ENCODE assay signal across 14 cellular contexts in genomic region chr1:109914587-109915240, GRCh38. TPM values are rescaled to one million over a fixed set of nuclear protein-coding genes. Genes with fewer than 3 reads are reported as not detected.
A peak's percentile ranks its signal among the peaks of the same experiment; 100 is the strongest.
DNase-seq lines count a peak whose midpoint lies in the region; ATAC-seq, FAIRE-seq and TF ChIP-seq lines count a peak whose summit lies in the region.
"Had no signal": no experiment of that assay in that cellular context is flagged by ENCODE, and none has a peak within 500 bp of the region (broad histone marks: within the 10 kb centered on the region; RNA-seq: fewer than 3 reads in every experiment).

No MANE protein-coding gene starts in this region.

- no peak overlapping the region for H3K18ac ChIP-seq in trophoblast cell (ENCODE audit: low read length)

- no peak for TF ChIP-seq EP300 in esophagus muscularis mucosa (IDR thresholded peaks at IDR 0.05)

- peak overlapping the region; percentile 24 for H3K4ac ChIP-seq in trophoblast cell (ENCODE audit: low read depth, low read length)

- intact Hi-C loops in esophagus muscularis mucosa (cut with DNase I): loop anchor here (5.0 to 10.0 kb wide), 5 partner anchors 37 to 260 kb away; partner anchors contain the start of genes AHCYL1 and GSTM4
- intact Hi-C loops in pancreas (cut with DNase I): no loop called here

- no peak overlapping the region for H2BK12ac ChIP-seq in trophoblast cell (ENCODE audit: low read length)

- H3K9me3 ChIP-seq in MG63 (no peaks in the 10 kb centered on the region), esophagus muscularis mucosa (no peaks in the 10 kb centered on the region), trophoblast cell (ENCODE audit: insufficient read depth, low read depth, low read length) (peaks cover 6% of the 10 kb centered on the region), pancreas (no peaks in the 10 kb centered on the region)

- peaks cover 85% of the 10 kb centered on the region for H3K36me3 ChIP-seq in MG63
- H3K36me3 ChIP-seq in esophagus muscularis mucosa: peaks cover 29 to 55% (median 45%) of the 10 kb centered on the region in 4 donors
- H3K36me3 ChIP-seq in trophoblast cell (ENCODE audit: control insufficient read depth in 1 of 2, insufficient read depth in 2 of 2, low read length in 2 of 2): peaks cover 32 to 55% of the 10 kb centered on the region in 2 experiments
- H3K36me3 ChIP-seq in pancreas: peaks cover 0 to 7% (median 0%) of the 10 kb centered on the region in 3 donors

- no peak overlapping the region for H4K8ac ChIP-seq in trophoblast cell (ENCODE audit: low read depth, low read length)

- no peak overlapping the region for H3K4me2 ChIP-seq in trophoblast cell (ENCODE audit: low read length)

- H2BK5ac ChIP-seq in trophoblast cell (ENCODE audit: low read depth, low read length, poor library complexity): no peak overlapping the region

- DNase-seq in AG10803 (ENCODE audit: low read depth) (peak; percentile 95), MG63 (peak; percentile 100), esophagus muscularis mucosa (ENCODE audit: extremely low spot score) (no peak), trophoblast cell (no peak), pancreas (no peak), SIG-M5 treated with dmso at 0.1 percent for 504 hours (lab: John Stamatoyannopoulos, UW; ENCODE audit: unreplicated experiment) (no peak)
- DNase-seq: cortex of kidney; hypothalamus; NCI-H2029 treated with DMSO at 0.1 percent for 48 hours; OCI-M1; stimulated activated CD4-positive, alpha-beta T cell treated with anti-CD3 and anti-CD28 coated beads, Interleukin-12 subunit alpha, Interleukin-12 subunit beta, amount 100 ng/mL, for 4 hours had no signal

- H3K79me2 ChIP-seq in trophoblast cell (ENCODE audit: control insufficient read depth, insufficient read depth, low read length, poor library complexity): peaks cover 20% of the 10 kb centered on the region

- no peaks in the 10 kb centered on the region for H3K27me3 ChIP-seq in MG63
- H3K27me3 ChIP-seq in esophagus muscularis mucosa: no peaks in the 10 kb centered on the region
- H3K27me3 ChIP-seq in trophoblast cell (ENCODE audit: insufficient read depth, low read length): no peaks in the 10 kb centered on the region
- no peaks in the 10 kb centered on the region for H3K27me3 ChIP-seq in pancreas

- H3K79me1 ChIP-seq in trophoblast cell (ENCODE audit: low read length): peaks cover 19% of the 10 kb centered on the region

- no peak for TF ChIP-seq POLR2A in esophagus muscularis mucosa (IDR thresholded peaks at IDR 0.05; ENCODE audit: low read depth)

- no peak overlapping the region for H3K14ac ChIP-seq in trophoblast cell (ENCODE audit: low read length)

- no peak overlapping the region for H4K12ac ChIP-seq in trophoblast cell (ENCODE audit: low read depth, low read length)

- H3K27ac ChIP-seq in esophagus muscularis mucosa (replicated peaks in 1 of 4) (peak overlapping the region; percentile 7 to 88 (median 82)), trophoblast cell (ENCODE audit: low read depth, low read length) (no peak overlapping the region), pancreas (no peak overlapping the region)

- no peak overlapping the region for H3K23ac ChIP-seq in trophoblast cell (ENCODE audit: low read length)

- H3K4me3 ChIP-seq in AG10803 (ENCODE audit: low read length): peak overlapping the region; percentile 99
- peak overlapping the region; percentile 92 for H3K4me3 ChIP-seq in MG63
- H3K4me3 ChIP-seq in esophagus muscularis mucosa: peak overlapping the region in 2 of 4 donors; percentile 78 to 91
- no peak overlapping the region for H3K4me3 ChIP-seq in trophoblast cell (ENCODE audit: low read depth, low read length)
- no peak overlapping the region for H3K4me3 ChIP-seq in pancreas

- WGBS in esophagus muscularis mucosa: 97% methylated on average over 4 of the region's 6 CpGs
- no CpG with 5 or more reads among the region's 6 CpGs for WGBS in trophoblast cell (ENCODE audit: extremely low coverage, insufficient coverage, insufficient read length)
- WGBS in pancreas, 2 donors: 84 to 94% methylated on average over 6 of the region's 6 CpGs

- H2AK5ac ChIP-seq in trophoblast cell (ENCODE audit: low read length): peak overlapping the region; percentile 5

- ATAC-seq in HG03095 (IDR thresholded peaks at IDR 0.05; ENCODE audit: unreplicated experiment) (no peak), GM18511 (IDR thresholded peaks at IDR 0.05; ENCODE audit: unreplicated experiment) (no peak), pancreas (no peak)

- no peak overlapping the region for H3K9ac ChIP-seq in trophoblast cell (ENCODE audit: low read length)

- H2BK120ac ChIP-seq in trophoblast cell (ENCODE audit: insufficient read depth, low read length, poor library complexity): no peak overlapping the region

- H2AFZ ChIP-seq in trophoblast cell (ENCODE audit: insufficient read depth, low read length, poor library complexity): no peak overlapping the region

- no peak overlapping the region for H4K91ac ChIP-seq in trophoblast cell (ENCODE audit: low read depth, low read length)

- TF ChIP-seq CTCF in AG10803 (conservative IDR thresholded peaks at IDR 0.05; ENCODE audit: low read length) (no peak), esophagus muscularis mucosa (IDR thresholded peaks at IDR 0.05) (no peak), pancreas (IDR thresholded peaks at IDR 0.05) (no peak)

- peaks cover 47 to 68% (median 53%) of the 10 kb centered on the region in 4 donors for H3K4me1 ChIP-seq in esophagus muscularis mucosa
- H3K4me1 ChIP-seq in trophoblast cell (ENCODE audit: control insufficient read depth in 1 of 2, insufficient read depth in 2 of 2, low read length in 2 of 2): peaks cover 15 to 28% of the 10 kb centered on the region in 2 experiments
- peaks cover 0 to 4% (median 0%) of the 10 kb centered on the region in 3 donors for H3K4me1 ChIP-seq in pancreas

- no peak for FAIRE-seq in pancreas (lab: Jason Lieb, UNC)
- FAIRE-seq: GM12891 had no signal

RNA-seq across cellular contexts. Expression of gene CSF1, which starts 4.1 kb away (rescaled TPM):
- 155 and 224 TPM in 2 replicates for total RNA-seq in MG63 (2014; rRNA removed; shearing (Covaris generic); ENCODE audit: low replicate concordance)
- total RNA-seq in esophagus muscularis mucosa (10 to 100 TPM; 27.0 to 92.6 (median 48.1) TPM), pancreas (10 to 100 TPM in 4 of 6 donors, 1 to 10 TPM in 2; 6.7 to 38.3 (median 13.4) TPM)
- polyA plus RNA-seq in trophoblast cell (2013): 10.4 and 10.7 TPM in 2 replicates
- 10 to 100 TPM; 15.5 to 16.5 TPM for polyA plus RNA-seq in pancreas

Comparison
In these comparisons a context has a peak if more than half of its experiments do, and no peak if none do; other contexts are left out.
1. DNase-seq: peak in AG10803 (single experiment) and MG63 (single experiment); none in esophagus muscularis mucosa (single experiment), trophoblast cell (0 of 2), pancreas (0 of 6) and SIG-M5 treated with dmso at 0.1 percent for 504 hours (single experiment).
2. H3K4me3 ChIP-seq: peak in AG10803 (single experiment) and MG63 (single experiment); none in trophoblast cell (single experiment) and pancreas (0 of 4).
3. H3K27ac ChIP-seq: peak in esophagus muscularis mucosa (4 of 4); none in trophoblast cell (single experiment) and pancreas (0 of 4).